In genomic region chr6:84052204-84052882, GRCh38 we compare ENCODE assay signal across 10 cellular contexts. TPM values are rescaled to one million over a fixed set of nuclear protein-coding genes. Genes with fewer than 3 reads are reported as not detected.
DNase-seq lines count a peak whose midpoint lies in the region; ATAC-seq lines count a peak whose summit lies in the region.
"Had no signal": no experiment of that assay in that cellular context is flagged by ENCODE, and none has a peak within 500 bp of the region (broad histone marks: within the 10 kb centered on the region; RNA-seq: fewer than 3 reads in every experiment).

No MANE protein-coding gene starts in this region.

- CTCF ChIA-PET in CD4-positive, alpha-beta memory T cell (lab: Charles Lee; ENCODE audit: partially characterized antibody), result no interaction called here

- H3K9me3 ChIP-seq in CD4-positive, alpha-beta memory T cell (ENCODE audit: control insufficient read depth in 1 of 2, low read length in 2 of 2), result no peaks in the 10 kb centered on the region
- H3K9me3 ChIP-seq: right lobe of liver had no signal

- POLR2A ChIA-PET in CD4-positive, alpha-beta memory T cell (lab: Charles Lee; ENCODE audit: partially characterized antibody), result no interaction called here

- H3K4me1 ChIP-seq in CD4-positive, alpha-beta memory T cell (ENCODE audit: insufficient read depth, low read length), result no peaks in the 10 kb centered on the region
- H3K4me1 ChIP-seq: right lobe of liver had no signal

- H3K27ac ChIP-seq in CD4-positive, alpha-beta memory T cell (ENCODE audit: low read depth, low read length), result no peak overlapping the region
- H3K27ac ChIP-seq: 22Rv1, right lobe of liver had no signal

- H3K4me3 Mint-ChIP-seq in CD4-positive, alpha-beta memory T cell, result no peak overlapping the region

- no peaks in the 10 kb centered on the region for H3K27me3 ChIP-seq in CD4-positive, alpha-beta memory T cell (ENCODE audit: insufficient read depth, low read length)
- H3K27me3 ChIP-seq: right lobe of liver had no signal

- no peaks in the 10 kb centered on the region for H3K9me3 Mint-ChIP-seq in CD4-positive, alpha-beta memory T cell

- H3K4me1 Mint-ChIP-seq in CD4-positive, alpha-beta memory T cell, result no peaks in the 10 kb centered on the region

- no peak overlapping the region for H3K4me3 ChIP-seq in CD4-positive, alpha-beta memory T cell (ENCODE audit: low read length in 2 of 2)
- H3K4me3 ChIP-seq: right lobe of liver had no signal

- peaks cover 4 to 9% of the 10 kb centered on the region in 2 donors for H3K27me3 Mint-ChIP-seq in CD4-positive, alpha-beta memory T cell

- intact Hi-C loops in posterior cingulate gyrus (cut with DNase I), result no loop called here
- intact Hi-C loops in CD4-positive, alpha-beta memory T cell (cut with micrococcal nuclease), result no loop called here

- no peaks in the 10 kb centered on the region for H3K36me3 ChIP-seq in CD4-positive, alpha-beta memory T cell (ENCODE audit: insufficient read depth, low read length)
- H3K36me3 ChIP-seq: right lobe of liver had no signal

- H3K27ac Mint-ChIP-seq in CD4-positive, alpha-beta memory T cell, result no peak overlapping the region

- ATAC-seq in HG02840 (IDR thresholded peaks at IDR 0.05; ENCODE audit: low FRiP score, unreplicated experiment) (no peak), HG03469 (IDR thresholded peaks at IDR 0.05; ENCODE audit: unreplicated experiment) (no peak)

- DNase-seq in NCI-H524 (lab: John Stamatoyannopoulos, UW) (peak; percentile 79 to 82), NCI-H524 treated with DMSO at 0.1 percent for 48 hours (lab: John Stamatoyannopoulos, UW) (no peak), SHP77 treated with DMSO at 0.1 percent for 48 hours (lab: John Stamatoyannopoulos, UW) (peak; percentile 88), fibroblast of the conjunctiva (ENCODE audit: low read depth) (peak; percentile 33), posterior cingulate gyrus (peak; percentile 23 to 97 (median 80))
- no peak for DNase-seq in CD4-positive, alpha-beta memory T cell
- DNase-seq: right lobe of liver had no signal

- no peaks in the 10 kb centered on the region for H3K36me3 Mint-ChIP-seq in CD4-positive, alpha-beta memory T cell

RNA-seq across cellular contexts. Expression of gene MRAP2, which starts 18.8 kb away (rescaled TPM):
- not detected for total RNA-seq in CD4-positive, alpha-beta memory T cell
- not detected for polyA plus RNA-seq in CD4-positive, alpha-beta memory T cell

Comparison
In these comparisons a context has a peak if more than half of its experiments do, and no peak if none do; other contexts are left out.
1. DNase-seq: peak in NCI-H524 (2 of 2), SHP77 treated with DMSO at 0.1 percent for 48 hours (single experiment), fibroblast of the conjunctiva (single experiment) and posterior cingulate gyrus (10 of 10); none in NCI-H524 treated with DMSO at 0.1 percent for 48 hours (single experiment) and CD4-positive, alpha-beta memory T cell (0 of 5).